In the genomic region with DNA sequence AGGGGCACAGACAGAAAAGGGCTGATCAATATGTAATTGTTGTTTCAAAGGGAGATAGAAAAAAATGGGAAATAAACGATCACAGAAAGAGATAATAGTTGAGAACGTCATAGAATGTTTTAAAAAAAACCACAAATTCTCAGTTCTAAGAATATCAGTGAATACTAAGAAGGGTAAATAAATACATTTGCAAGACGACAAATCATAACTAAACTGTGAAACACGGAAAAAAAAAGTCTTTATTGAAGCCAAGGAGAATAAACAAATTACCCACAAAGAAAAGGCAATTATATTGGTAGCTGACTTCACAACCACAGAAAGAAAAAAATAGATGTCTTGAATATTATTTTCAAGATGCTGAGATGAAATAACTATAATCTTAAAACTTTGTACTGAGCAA, we compare ENCODE assay signal across 25 cellular contexts.
"Had no signal": no experiment of that assay in that cellular context is flagged by ENCODE, and none has a peak within 500 bp of the region (broad histone marks: within the 10 kb centered on the region; RNA-seq: fewer than 3 reads in every experiment).

No MANE protein-coding gene starts in this region.

- ATAC-seq: effector memory CD8-positive, alpha-beta T cell; esophagus mucosa; gastrocnemius medialis; heart right ventricle; left cardiac atrium; left lung; left ventricle myocardium superior; lower lobe of right lung; mucosa of descending colon; naive thymus-derived CD8-positive, alpha-beta T cell had no signal

- H3K36me3 ChIP-seq: esophagus squamous epithelium, gastrocnemius medialis, heart right ventricle, left lung, lower lobe of right lung had no signal

- H3K4me1 Mint-ChIP-seq: naive B cell; naive thymus-derived CD8-positive, alpha-beta T cell had no signal

- H3K4me3 ChIP-seq: esophagus squamous epithelium, gastrocnemius medialis, heart right ventricle, left lung, lower lobe of right lung, mucosa of descending colon had no signal

- H3K36me3 Mint-ChIP-seq: mesothelial cell of epicardium; naive B cell; naive thymus-derived CD8-positive, alpha-beta T cell had no signal

- H3K9me3 ChIP-seq: esophagus squamous epithelium, gastrocnemius medialis, left lung, lower lobe of right lung, mucosa of descending colon had no signal

- H3K27me3 ChIP-seq: esophagus squamous epithelium, gastrocnemius medialis, heart right ventricle, left lung had no signal

- H3K9me3 Mint-ChIP-seq: dendritic cell treated with granulocyte-macrophage colony-stimulating factor and Interleukin-4, amounts not matched to agents 40 ng/mL and 50 ng/mL, for 4 days; effector memory CD8-positive, alpha-beta T cell; endodermal cell; mesothelial cell of epicardium; naive B cell had no signal

- H3K27me3 Mint-ChIP-seq: dendritic cell treated with granulocyte-macrophage colony-stimulating factor and Interleukin-4, amounts not matched to agents 40 ng/mL and 50 ng/mL, for 4 days; effector memory CD8-positive, alpha-beta T cell; naive B cell; naive thymus-derived CD8-positive, alpha-beta T cell had no signal

- H3K27ac Mint-ChIP-seq: dendritic cell treated with granulocyte-macrophage colony-stimulating factor and Interleukin-4, amounts not matched to agents 40 ng/mL and 50 ng/mL, for 4 days; effector memory CD8-positive, alpha-beta T cell; endodermal cell; mesothelial cell of epicardium; naive B cell; naive thymus-derived CD8-positive, alpha-beta T cell had no signal

- H3K27ac ChIP-seq: epithelial cell of prostate, esophagus squamous epithelium, gastrocnemius medialis, heart right ventricle, left lung, lower lobe of right lung had no signal

- H3K4me3 Mint-ChIP-seq: dendritic cell treated with granulocyte-macrophage colony-stimulating factor and Interleukin-4, amounts not matched to agents 40 ng/mL and 50 ng/mL, for 4 days; effector memory CD8-positive, alpha-beta T cell; endodermal cell; mesothelial cell of epicardium; naive B cell; naive thymus-derived CD8-positive, alpha-beta T cell had no signal

- H3K4me1 ChIP-seq: esophagus squamous epithelium, gastrocnemius medialis, heart right ventricle, left lung, lower lobe of right lung had no signal

- DNase-seq: cortex of kidney; effector CD8-positive, alpha-beta T cell; effector memory CD8-positive, alpha-beta T cell; endodermal cell; erythroblast; esophagus squamous epithelium; foreskin fibroblast; foreskin melanocyte; gastrocnemius medialis; glutamatergic neuron; head of caudate nucleus; heart right ventricle; hippocampal formation; left cardiac atrium; left lung; left ventricle myocardium superior; lower lobe of right lung; mesenchymal stem cell; mucosa of descending colon; naive B cell; naive thymus-derived CD8-positive, alpha-beta T cell had no signal
